8 cellular contexts compared by ENCODE assay signal in the genomic region with DNA sequence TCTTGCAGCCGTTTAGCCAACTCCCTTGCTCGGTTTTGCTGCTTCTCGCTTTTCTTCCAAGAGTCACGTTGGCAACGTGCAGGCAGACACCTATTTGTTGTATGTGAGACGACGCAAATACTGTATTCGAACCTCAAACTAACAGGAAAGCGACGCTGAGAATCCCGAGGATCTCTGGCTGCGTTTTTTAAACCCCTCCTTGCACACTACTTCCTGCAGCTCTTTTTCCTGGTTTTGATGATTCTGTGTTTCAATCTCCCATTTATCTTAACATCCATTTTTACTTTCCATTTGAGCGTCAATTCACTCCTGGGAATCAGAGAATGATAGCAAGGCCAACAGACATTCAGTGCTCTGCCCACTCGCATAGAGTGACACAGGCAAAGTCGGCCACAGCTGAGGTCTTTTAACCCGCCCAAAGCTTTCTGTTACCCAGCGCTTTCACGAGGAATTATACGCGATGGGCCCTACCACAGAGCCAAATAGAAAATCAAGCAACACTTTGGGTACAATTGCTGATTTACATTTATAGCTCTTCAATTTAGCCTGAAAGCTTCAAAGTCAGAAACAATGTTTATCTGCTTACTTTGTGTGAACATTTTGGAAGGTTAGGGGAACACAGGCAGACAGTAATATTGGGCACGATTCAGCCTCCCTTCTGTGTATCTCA. TPM values are rescaled to one million over a fixed set of nuclear protein-coding genes. Genes with fewer than 3 reads are reported as not detected.
A peak's percentile ranks its signal among the peaks of the same experiment; 100 is the strongest.
DNase-seq lines count a peak whose midpoint lies in the region; ATAC-seq and TF ChIP-seq lines count a peak whose summit lies in the region.

No MANE protein-coding gene starts in this region.

- H3K27me3 Mint-ChIP-seq in natural killer cell (ENCODE audit: low read depth in 2 of 2), result no peaks in the 10 kb centered on the region

- intact Hi-C loops in IMR-90 (cut with micrococcal nuclease) (loop anchor here (2.0 kb wide), 1 partner anchor 37 kb away; no protein-coding TSS in a partner anchor), natural killer cell (cut with micrococcal nuclease) (loop anchor here (2.0 to 5.0 kb wide), 3 partner anchors 79 to 443 kb away; a partner anchor contains a TSS)

- peak overlapping the region; percentile 92 to 93 for H3K27ac Mint-ChIP-seq in natural killer cell

- peak overlapping the region; percentile 89 for H3K4me3 Mint-ChIP-seq in natural killer cell

- peaks cover 0 to 3% of the 10 kb centered on the region in 2 donors for H3K9me3 Mint-ChIP-seq in natural killer cell

- H4K91ac ChIP-seq in IMR-90 (ENCODE audit: insufficient read depth, low read depth, low read length), result peak overlapping the region; percentile 95

- TF ChIP-seq POLR2A in IMR-90 (IDR thresholded peaks at IDR 0.05; ENCODE audit: low read depth, low read length), result no peak

- CTCF ChIA-PET in AG04449 (lab: Yijun Ruan, JAX), result interaction anchor here (1.0 to 2.2 kb wide), 3 partner anchors 31 to 122 kb away, joined by 3 to 9 read pairs (median 7); no protein-coding TSS in a partner anchor
- CTCF ChIA-PET in IMR-90 (lab: Yijun Ruan, JAX), result interaction anchor here (1.1 kb wide), 1 partner anchor 40 kb away, joined by 3 read pairs; no protein-coding TSS in a partner anchor

- H4K5ac ChIP-seq in IMR-90 (ENCODE audit: low read depth, low read length), result peak overlapping the region; percentile 36

- no TSS peak for BruUV-seq in IMR-90 (replicated peaks; lab: Mats Ljungman, UMichigan)

- no peak for DNase-seq in AG04449 (ENCODE audit: low read depth, low spot score)
- no peak for DNase-seq in IMR-90
- DNase-seq in choroid plexus epithelial cell (ENCODE audit: low read depth), result no peak
- peak; percentile 31 for DNase-seq in natural killer cell
- DNase-seq in central memory CD4-positive, alpha-beta T cell, result no peak
- no peak for DNase-seq in stimulated activated CD4-positive, alpha-beta T cell treated with anti-CD3 and anti-CD28 coated beads, Interleukin-4, amount 100 ng/mL, for 1 hour

- peak overlapping the region; percentile 79 for H2AFZ ChIP-seq in IMR-90 (replicated peaks; ENCODE audit: low read length, poor library complexity)

- H3K36me3 Mint-ChIP-seq in natural killer cell, result no peaks in the 10 kb centered on the region

- H2BK120ac ChIP-seq in IMR-90 (ENCODE audit: low read depth, low read length), result peak overlapping the region; percentile 97

- peaks cover 20% of the 10 kb centered on the region for H3K36me3 ChIP-seq in IMR-90 (ENCODE audit: control insufficient read depth, insufficient read depth, low read length)

- peak overlapping the region; percentile 45; the same call in 2 of the 3 replicates for H2BK15ac ChIP-seq in IMR-90 (ENCODE audit: low read depth, low read length)

- H4K8ac ChIP-seq in IMR-90 (ENCODE audit: low read depth in 2 of 2, low read length in 2 of 2), result peak overlapping the region; percentile 81 to 82

- H3K79me1 ChIP-seq in IMR-90 (ENCODE audit: low read depth in 1 of 2, low read length in 2 of 2), result peaks cover 0 to 24% of the 10 kb centered on the region in 2 experiments; a peak in 3 of 4 replicates

- peak overlapping the region; percentile 96 for H3K56ac ChIP-seq in IMR-90 (ENCODE audit: extremely low read depth, insufficient read depth, low read length)

- peak overlapping the region; percentile 83 for H3K18ac ChIP-seq in IMR-90 (ENCODE audit: low read depth, low read length)

- POLR2A ChIA-PET in AG04449 (lab: Yijun Ruan, JAX) (interaction anchor here (0.7 to 3.8 kb wide), 7 partner anchors 7 to 43 kb away, joined by 3 to 29 read pairs (median 5); no protein-coding TSS in a partner anchor), IMR-90 (lab: Charles Lee; ENCODE audit: unreplicated experiment) (interaction anchor here (1.0 to 1.5 kb wide), 3 partner anchors 8 to 31 kb away, joined by 3 to 4 read pairs (median 4); no protein-coding TSS in a partner anchor)

- no peaks in the 10 kb centered on the region for H3K27me3 ChIP-seq in IMR-90 (ENCODE audit: control insufficient read depth, insufficient read depth, low read length)

- 11% methylated on average over 7 of the region's 21 CpGs; no CpG with 5 or more reads in 1 of the 2 experiments for whole genome bisulfite sequencing in IMR-90 (ENCODE audit: extremely low coverage in 2 of 2, insufficient read length in 1 of 2), 2 experiments

- in situ Hi-C loops in IMR-90 (cut with MboI; ENCODE audit: low sequenced_read_pairs), result no loop called here

- H2BK5ac ChIP-seq in IMR-90 (ENCODE audit: low read depth, low read length, poor library complexity, severe bottlenecking), result peak overlapping the region; percentile 98

- peak overlapping the region; percentile 60 for H3K14ac ChIP-seq in IMR-90 (replicated peaks; ENCODE audit: low read depth, low read length)

- H3K9me3 ChIP-seq in IMR-90 (ENCODE audit: control insufficient read depth, insufficient read depth, low read length), result no peaks in the 10 kb centered on the region

- H2AK9ac ChIP-seq in IMR-90 (replicated peaks; ENCODE audit: low read depth, low read length, poor library complexity), result peak overlapping the region; percentile 89

- no peak for TF ChIP-seq CTCF in AG04449 (IDR thresholded peaks at IDR 0.05; ENCODE audit: insufficient read depth, low read length, missing control alignments)
- no peak for TF ChIP-seq CTCF in IMR-90 (conservative IDR thresholded peaks at IDR 0.05; ENCODE audit: low read depth, low read length)
- TF ChIP-seq CTCF in choroid plexus epithelial cell (conservative IDR thresholded peaks at IDR 0.05; ENCODE audit: low read depth, low read length), result no peak
- TF ChIP-seq CTCF in natural killer cell (IDR thresholded peaks at IDR 0.05), result no peak

- H3K23ac ChIP-seq in IMR-90 (ENCODE audit: low read depth, low read length), result peak overlapping the region; percentile 96

- peak overlapping the region; percentile 93 for H3K9ac ChIP-seq in IMR-90 (ENCODE audit: low read depth, low read length)

- H2AK5ac ChIP-seq in IMR-90 (ENCODE audit: low read depth, low read length), result peak overlapping the region; percentile 26

- no peak for ATAC-seq in IMR-90 (ENCODE audit: low read depth)
- ATAC-seq in natural killer cell, result no peak
- ATAC-seq in HG03159 (IDR thresholded peaks at IDR 0.05; ENCODE audit: unreplicated experiment), result no peak
- ATAC-seq in GM19351 (IDR thresholded peaks at IDR 0.05; ENCODE audit: unreplicated experiment), result no peak

- peak overlapping the region; percentile 60 for H3K4me2 ChIP-seq in IMR-90 (ENCODE audit: low read depth, low read length)

- H3K4me3 ChIP-seq in AG04449 (ENCODE audit: low read depth, low read length) (peak overlapping the region; percentile 73), IMR-90 (ENCODE audit: insufficient read depth, low read depth, low read length) (peak overlapping the region; percentile 11; the same call in 1 of the 2 replicates), choroid plexus epithelial cell (ENCODE audit: low read depth, low read length) (peak overlapping the region; percentile 95)

- H3K4me1 Mint-ChIP-seq in natural killer cell, result peaks cover 35 to 45% of the 10 kb centered on the region in 2 donors

- peak overlapping the region; percentile 96 for H3K27ac ChIP-seq in IMR-90 (ENCODE audit: insufficient read depth, low read length)

- peak overlapping the region; percentile 95 for H2BK20ac ChIP-seq in IMR-90 (ENCODE audit: low read depth, low read length)

- no peak for TF ChIP-seq RAD21 in IMR-90 (IDR thresholded peaks at IDR 0.05; ENCODE audit: low read length)

- dilution Hi-C loops in IMR-90 (cut with HindIII; ENCODE audit: low sequenced_read_pairs, unreplicated experiment), result no loop called here

- peaks cover 35% of the 10 kb centered on the region for H3K4me1 ChIP-seq in IMR-90 (ENCODE audit: control insufficient read depth, insufficient read depth, low read length)

- H4K20me1 ChIP-seq in IMR-90 (ENCODE audit: insufficient read depth, low read length), result peaks cover 36% of the 10 kb centered on the region

- peaks cover 4% of the 10 kb centered on the region for H3K9me1 ChIP-seq in IMR-90 (ENCODE audit: insufficient read depth, low read length)

- peak overlapping the region; percentile 97 for H3K4ac ChIP-seq in IMR-90 (ENCODE audit: low read depth, low read length)

TF ChIP-seq in IMR-90, 13 proteins besides CTCF, POLR2A, EP300 and RAD21:
- TF ChIP-seq, protein P1, sequence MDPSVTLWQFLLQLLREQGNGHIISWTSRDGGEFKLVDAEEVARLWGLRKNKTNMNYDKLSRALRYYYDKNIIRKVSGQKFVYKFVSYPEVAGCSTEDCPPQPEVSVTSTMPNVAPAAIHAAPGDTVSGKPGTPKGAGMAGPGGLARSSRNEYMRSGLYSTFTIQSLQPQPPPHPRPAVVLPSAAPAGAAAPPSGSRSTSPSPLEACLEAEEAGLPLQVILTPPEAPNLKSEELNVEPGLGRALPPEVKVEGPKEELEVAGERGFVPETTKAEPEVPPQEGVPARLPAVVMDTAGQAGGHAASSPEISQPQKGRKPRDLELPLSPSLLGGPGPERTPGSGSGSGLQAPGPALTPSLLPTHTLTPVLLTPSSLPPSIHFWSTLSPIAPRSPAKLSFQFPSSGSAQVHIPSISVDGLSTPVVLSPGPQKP (IDR thresholded peaks at IDR 0.05; ENCODE audit: borderline replicate concordance, low read depth, low read length), result no peak
- TF ChIP-seq SMC3 (IDR thresholded peaks at IDR 0.05; ENCODE audit: low read depth, low read length) (no peak), NFE2L2 (IDR thresholded peaks at IDR 0.05; ENCODE audit: low read depth, low read length) (no peak), MAZ (IDR thresholded peaks at IDR 0.05; ENCODE audit: borderline replicate concordance, low read depth, low read length) (no peak), MXI1 (IDR thresholded peaks at IDR 0.05; ENCODE audit: borderline replicate concordance, low read depth, low read length) (no peak), BHLHE40 (IDR thresholded peaks at IDR 0.05; ENCODE audit: low read depth, low read length) (no peak), RFX5 (IDR thresholded peaks at IDR 0.05; ENCODE audit: low read depth, low read length) (no peak)
- TF ChIP-seq, protein P2, sequence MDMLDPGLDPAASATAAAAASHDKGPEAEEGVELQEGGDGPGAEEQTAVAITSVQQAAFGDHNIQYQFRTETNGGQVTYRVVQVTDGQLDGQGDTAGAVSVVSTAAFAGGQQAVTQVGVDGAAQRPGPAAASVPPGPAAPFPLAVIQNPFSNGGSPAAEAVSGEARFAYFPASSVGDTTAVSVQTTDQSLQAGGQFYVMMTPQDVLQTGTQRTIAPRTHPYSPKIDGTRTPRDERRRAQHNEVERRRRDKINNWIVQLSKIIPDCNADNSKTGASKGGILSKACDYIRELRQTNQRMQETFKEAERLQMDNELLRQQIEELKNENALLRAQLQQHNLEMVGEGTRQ (IDR thresholded peaks at IDR 0.05; ENCODE audit: low read depth, low read length), result no peak

RNA-seq across cellular contexts. Expression of a gene that starts 1.6 kb away (rescaled TPM):
- 6,979 and 8,412 TPM in 2 replicates for total RNA-seq in IMR-90 (2012; rRNA removed)
- 6,722 and 7,454 TPM in 2 replicates for polyA plus RNA-seq in IMR-90 (2012; rRNA removed)
- polyA plus RNA-seq in IMR-90 (2012; cell fraction: cytosol; rRNA removed), result 2,230 and 5,114 TPM in 2 replicates
- polyA plus RNA-seq in IMR-90 (2012; cell fraction: nucleus; rRNA removed; ENCODE audit: low replicate concordance), result 764 and 3,092 TPM in 2 replicates
- total RNA-seq in natural killer cell, result 100 to 1,000 TPM; 132 to 230 (median 155) TPM

Comparison
In these comparisons a context has a peak if more than half of its experiments do, and no peak if none do; other contexts are left out.
1. H3K4me3 ChIP-seq: peak in every context shown above with its lines; median percentile 95 in choroid plexus epithelial cell; 73 in AG04449; 11 in IMR-90.
2. RNA of a gene that starts 1.6 kb away (total RNA-seq): 6,979 to 8,412 TPM in IMR-90; 132 to 230 TPM in natural killer cell; every median in the first group is over 10 times any median in the second.